In the genomic region with DNA sequence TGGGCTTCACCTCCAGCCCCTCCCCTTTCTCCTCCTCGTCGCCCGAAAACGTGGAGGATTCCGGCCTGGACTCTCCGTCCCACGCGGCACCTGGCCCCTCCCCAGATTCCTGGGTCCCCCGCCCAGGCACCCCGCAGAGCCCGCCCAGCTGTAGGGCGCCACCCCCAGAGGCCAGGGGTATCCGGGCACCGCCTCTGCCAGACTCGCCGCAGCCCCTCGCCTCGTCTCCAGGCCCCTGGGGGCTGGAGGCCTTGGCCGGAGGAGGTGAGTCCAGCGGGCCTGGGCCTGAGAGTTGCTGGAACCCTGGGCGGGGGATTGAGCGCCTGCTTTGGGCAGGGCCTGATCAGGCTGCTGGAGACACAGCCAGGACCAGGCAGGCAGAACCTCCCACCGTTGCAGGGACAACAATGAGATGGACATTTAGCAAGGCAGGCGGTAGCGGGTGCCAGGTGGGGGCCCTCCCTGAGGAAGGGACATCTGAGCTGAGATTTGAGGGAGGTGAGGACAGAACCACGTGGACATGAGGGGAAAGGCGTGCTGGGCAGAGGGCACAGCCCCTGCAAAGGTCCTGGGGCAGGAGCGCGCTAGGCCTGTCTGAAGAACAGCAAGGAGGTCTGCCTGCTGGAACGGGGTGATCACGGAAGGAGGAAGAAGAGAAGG, we compare ENCODE assay signal across 10 cellular contexts. TPM values are rescaled to one million over a fixed set of nuclear protein-coding genes. Genes with fewer than 3 reads are reported as not detected.
DNase-seq lines count a peak whose midpoint lies in the region; ATAC-seq, FAIRE-seq and TF ChIP-seq lines count a peak whose summit lies in the region.
"Had no signal": no experiment of that assay in that cellular context is flagged by ENCODE, and none has a peak within 500 bp of the region (broad histone marks: within the 10 kb centered on the region; RNA-seq: fewer than 3 reads in every experiment).

No MANE protein-coding gene starts in this region.

- no peaks in the 10 kb centered on the region for H3K27me3 Mint-ChIP-seq in T-helper 1 cell treated with Interleukin-12 subunit alpha and Interleukin-12 subunit beta and Interleukin-4 antibody, amounts not matched to agents 30 μg/mL and 1 μg/mL, for 36 hours (ENCODE audit: low read depth)

- in situ Hi-C loops in K562 (cut with MboI): no loop called here

- H3K9me3 Mint-ChIP-seq in T-helper 1 cell treated with Interleukin-12 subunit alpha and Interleukin-12 subunit beta and Interleukin-4 antibody, amounts not matched to agents 30 μg/mL and 1 μg/mL, for 36 hours: no peaks in the 10 kb centered on the region
- no peaks in the 10 kb centered on the region for H3K9me3 Mint-ChIP-seq in stimulated activated effector memory CD8-positive, alpha-beta T cell treated with anti-CD3 and anti-CD28 coated beads, Interleukin-12 subunit alpha, Interleukin-12 subunit beta, amount 100 ng/mL, for 72 hours

- no peak for TF ChIP-seq RAD21 in K562 (CRISPR knock-in tag; conservative IDR thresholded peaks at IDR 0.05 in 1 of 2, IDR thresholded peaks at IDR 0.05 in 1 of 2)

- H3K4me3 ChIP-seq in K562: no peak overlapping the region; the same call in 1 of the 2 replicates

- peak; percentile 53 for TF ChIP-seq POLR2A in K562 (conservative IDR thresholded peaks at IDR 0.05)

- POLR2A ChIA-PET in K562 (lab: Yijun Ruan, JAX): interaction anchor here (1.2 kb wide), 1 partner anchor 10 kb away, joined by 3 read pairs; no protein-coding TSS in a partner anchor

- no peaks in the 10 kb centered on the region for H3K27me3 ChIP-seq in K562 (ENCODE audit: control insufficient read depth in 2 of 2, insufficient read depth in 2 of 2, low read length in 2 of 2)

- intact Hi-C loops in K562 (cut with micrococcal nuclease): loop anchor here (1.0 kb wide), 1 partner anchor 64 kb away; no protein-coding TSS in a partner anchor

- H3K4me3 Mint-ChIP-seq in T-helper 1 cell treated with Interleukin-12 subunit alpha and Interleukin-12 subunit beta and Interleukin-4 antibody, amounts not matched to agents 30 μg/mL and 1 μg/mL, for 36 hours: no peak overlapping the region
- H3K4me3 Mint-ChIP-seq in stimulated activated effector memory CD8-positive, alpha-beta T cell treated with anti-CD3 and anti-CD28 coated beads, Interleukin-12 subunit alpha, Interleukin-12 subunit beta, amount 100 ng/mL, for 72 hours: no peak overlapping the region

- H3K4me1 Mint-ChIP-seq in T-helper 1 cell treated with Interleukin-12 subunit alpha and Interleukin-12 subunit beta and Interleukin-4 antibody, amounts not matched to agents 30 μg/mL and 1 μg/mL, for 36 hours (ENCODE audit: low read depth): peaks cover 2% of the 10 kb centered on the region
- H3K4me1 Mint-ChIP-seq in stimulated activated effector memory CD8-positive, alpha-beta T cell treated with anti-CD3 and anti-CD28 coated beads, Interleukin-12 subunit alpha, Interleukin-12 subunit beta, amount 100 ng/mL, for 72 hours: peaks cover 47% of the 10 kb centered on the region

- 57% methylated on average over 17 of the region's 31 CpGs for WGBS in K562 (ENCODE audit: insufficient coverage, low coverage, missing lambda C conversion rate)

- peak overlapping the region; percentile 49 for H3K27ac Mint-ChIP-seq in T-helper 1 cell treated with Interleukin-12 subunit alpha and Interleukin-12 subunit beta and Interleukin-4 antibody, amounts not matched to agents 30 μg/mL and 1 μg/mL, for 36 hours
- H3K27ac Mint-ChIP-seq in stimulated activated effector memory CD8-positive, alpha-beta T cell treated with anti-CD3 and anti-CD28 coated beads, Interleukin-12 subunit alpha, Interleukin-12 subunit beta, amount 100 ng/mL, for 72 hours: peak overlapping the region; percentile 66

- peaks cover 30% of the 10 kb centered on the region for H3K36me3 Mint-ChIP-seq in T-helper 1 cell treated with Interleukin-12 subunit alpha and Interleukin-12 subunit beta and Interleukin-4 antibody, amounts not matched to agents 30 μg/mL and 1 μg/mL, for 36 hours (ENCODE audit: low read depth)
- H3K36me3 Mint-ChIP-seq in stimulated activated effector memory CD8-positive, alpha-beta T cell treated with anti-CD3 and anti-CD28 coated beads, Interleukin-12 subunit alpha, Interleukin-12 subunit beta, amount 100 ng/mL, for 72 hours: peaks cover 76% of the 10 kb centered on the region

- FAIRE-seq in K562 (lab: Jason Lieb, UNC): no peak

- TF ChIP-seq CTCF in K562 (IDR thresholded peaks at IDR 0.05 in 2 of 3, conservative IDR thresholded peaks at IDR 0.05 in 1 of 3; ENCODE audit: insufficient read depth in 2 of 3, low read depth in 1 of 3, low read length in 3 of 3): no peak

- no peak for TF ChIP-seq EP300 in K562 (IDR thresholded peaks at IDR 0.05; ENCODE audit: low read length)

- BruUV-seq in K562 (replicated peaks; lab: Mats Ljungman, UMichigan): no TSS peak

- no peaks in the 10 kb centered on the region for H3K9me3 ChIP-seq in K562 (replicated peaks; ENCODE audit: control insufficient read depth, insufficient read depth, low read depth, low read length)

- DNase-seq in T-helper 1 cell: no peak
- peak in 2 of 4 experiments; percentile 78 to 80 for DNase-seq in K562 (ENCODE audit: extremely low read depth in 1 of 4, low spot score in 3 of 4)
- DNase-seq in iPS-NIHi7 (ENCODE audit: extremely low spot score): peak; percentile 44
- DNase-seq in stimulated activated effector memory CD8-positive, alpha-beta T cell treated with anti-CD3 and anti-CD28 coated beads, Interleukin-12 subunit alpha, Interleukin-12 subunit beta, amount 100 ng/mL, for 72 hours (ENCODE audit: low spot score in 2 of 2): no peak
- no peak for DNase-seq in ureter (ENCODE audit: low spot score)
- DNase-seq in activated gamma-delta T cell treated with Interleukin-2 at 50 U/mL for 16 hours: no peak
- DNase-seq: NCI-H510A had no signal

- H3K36me3 ChIP-seq in K562 (ENCODE audit: control insufficient read depth, insufficient read depth, low read length): peaks cover 54% of the 10 kb centered on the region; the same call in 2 of the 3 replicates

- H3K9ac ChIP-seq in K562 (ENCODE audit: insufficient read depth in 1 of 2, low read depth in 2 of 2, low read length in 2 of 2): peak overlapping the region in 1 of 2 experiments; percentile 86; a peak in 2 of 4 replicates

- H3K4me1 ChIP-seq in K562 (replicated peaks in 1 of 2; ENCODE audit: control insufficient read depth in 2 of 2, insufficient read depth in 2 of 2, low read length in 2 of 2): peaks cover 12 to 45% of the 10 kb centered on the region in 2 experiments

- H4K20me1 ChIP-seq in K562 (replicated peaks; ENCODE audit: control insufficient read depth, insufficient read depth, low read length): peaks cover 6% of the 10 kb centered on the region; the same call in 1 of the 2 replicates

- H3K9me1 ChIP-seq in K562 (ENCODE audit: control insufficient read depth, insufficient read depth, low read length): no peaks in the 10 kb centered on the region

- H2AFZ ChIP-seq in K562 (ENCODE audit: low read depth, low read length): peak overlapping the region; percentile 76

- peak overlapping the region; percentile 78 for H3K4me2 ChIP-seq in K562 (ENCODE audit: insufficient read depth, low read length)

- H3K79me2 ChIP-seq in K562 (ENCODE audit: control insufficient read depth, insufficient read depth, low read length): no peaks in the 10 kb centered on the region

- CTCF ChIA-PET in K562 (lab: Yijun Ruan, JAX; ENCODE audit: low intra/inter-chr PET ratio): no interaction called here

- ATAC-seq in K562: peak; percentile 44
- ATAC-seq in stimulated activated effector memory CD8-positive, alpha-beta T cell treated with anti-CD3 and anti-CD28 coated beads, Interleukin-12 subunit alpha, Interleukin-12 subunit beta, amount 100 ng/mL, for 72 hours: no peak
- no peak for ATAC-seq in GM18873 (IDR thresholded peaks at IDR 0.05; ENCODE audit: low FRiP score, unreplicated experiment)

- peak overlapping the region; percentile 35; the same call in 2 of the 3 replicates for H3K27ac ChIP-seq in K562 (ENCODE audit: extremely low read depth, low read depth, low read length)
- H3K27ac ChIP-seq: epithelial cell of prostate had no signal

RNA-seq across cellular contexts. Expression of gene B3GNT3, which starts 16.2 kb away (rescaled TPM):
- 0.30 TPM in 1 of 2 replicates, not detected in the other for total RNA-seq in K562 (2011; cell fraction: chromatin; rRNA removed; ENCODE audit: low replicate concordance)
- 0.13 and 0.33 TPM in 2 replicates for total RNA-seq in K562 (2011; cell fraction: nucleolus; rRNA removed)
- 0.29 TPM in 1 of 2 replicates, not detected in the other for total RNA-seq in K562 (2011; cell fraction: nucleoplasm; rRNA removed)
- total RNA-seq in K562 (2014; rRNA removed) (not detected in 2 replicates), K562 (2014; rRNA removed; fragmentation: Illumina TruSeq; extraction: Trizol) (not detected in 2 replicates), K562 (2015; rRNA removed; fragmentation: Illumina TruSeq; extraction: Trizol) (0.07 TPM in 1 of 2 replicates, not detected in the other), K562 (2021) (0.11 TPM in 1 of 2 replicates, not detected in the other), ureter (88.2 TPM)
- polyA plus RNA-seq in K562 (2011; rRNA removed) (0.03 and 0.06 TPM in 2 replicates), K562 (2014; fragmentation: Illumina TruSeq; extraction: Trizol) (0.08 TPM in 1 of 2 replicates, not detected in the other), K562 (2014; fragmentation: Nextera tagmentation; extraction: Ambion mirVana) (not detected), K562 (2014; rRNA removed) (not detected in 2 replicates)
- 0.04 and 0.18 TPM in 2 replicates for polyA plus RNA-seq in K562 (2011; cell fraction: cytosol; rRNA removed)
- polyA plus RNA-seq in K562 (2011; cell fraction: nucleus; rRNA removed): 0.28 TPM in 1 of 2 replicates, not detected in the other
- polyA plus RNA-seq in K562 (2012): 0.10 and 0.47 TPM in 2 replicates
- polyA minus RNA-seq in K562 (2011; rRNA and poly(A)+ RNA removed): 0.09 TPM in 1 of 2 replicates, not detected in the other
- not detected in 2 replicates for polyA minus RNA-seq in K562 (2011; cell fraction: cytosol; rRNA and poly(A)+ RNA removed)
- not detected in 2 replicates for polyA minus RNA-seq in K562 (2011; cell fraction: nucleus; rRNA and poly(A)+ RNA removed)

RNA-seq across cellular contexts. Expression of gene FCHO1, which starts 27.5 kb away (rescaled TPM):
- 225 and 536 TPM in 2 replicates for total RNA-seq in K562 (2011; cell fraction: chromatin; rRNA removed; ENCODE audit: low replicate concordance)
- 220 and 237 TPM in 2 replicates for total RNA-seq in K562 (2011; cell fraction: nucleolus; rRNA removed)
- total RNA-seq in K562 (2011; cell fraction: nucleoplasm; rRNA removed): 234 and 250 TPM in 2 replicates
- total RNA-seq in K562 (2014; rRNA removed) (25.4 and 33.0 TPM in 2 replicates), K562 (2014; rRNA removed; fragmentation: Illumina TruSeq; extraction: Trizol) (9.2 and 14.3 TPM in 2 replicates), K562 (2015; rRNA removed; fragmentation: Illumina TruSeq; extraction: Trizol) (18.1 and 18.3 TPM in 2 replicates), K562 (2021) (51.9 and 58.9 TPM in 2 replicates), ureter (4.8 TPM)
- polyA plus RNA-seq in K562 (2011; rRNA removed) (9.3 and 19.3 TPM in 2 replicates), K562 (2014; fragmentation: Illumina TruSeq; extraction: Trizol) (24.2 and 32.6 TPM in 2 replicates), K562 (2014; fragmentation: Nextera tagmentation; extraction: Ambion mirVana) (under 1 TPM; 0.21 to 0.67 TPM), K562 (2014; rRNA removed) (26.6 and 28.7 TPM in 2 replicates)
- 9.1 and 14.7 TPM in 2 replicates for polyA plus RNA-seq in K562 (2011; cell fraction: cytosol; rRNA removed)
- 80.2 and 106 TPM in 2 replicates for polyA plus RNA-seq in K562 (2011; cell fraction: nucleus; rRNA removed)
- polyA plus RNA-seq in K562 (2012): 31.6 and 56.4 TPM in 2 replicates
- polyA minus RNA-seq in K562 (2011; rRNA and poly(A)+ RNA removed): 45.3 and 55.3 TPM in 2 replicates
- polyA minus RNA-seq in K562 (2011; cell fraction: cytosol; rRNA and poly(A)+ RNA removed): 28.8 and 38.7 TPM in 2 replicates
- polyA minus RNA-seq in K562 (2011; cell fraction: nucleus; rRNA and poly(A)+ RNA removed): 95.9 and 141 TPM in 2 replicates

RNA-seq across cellular contexts. Expression of gene INSL3, which starts 42.6 kb away (rescaled TPM):
- not detected in 2 replicates for total RNA-seq in K562 (2011; cell fraction: chromatin; rRNA removed; ENCODE audit: low replicate concordance)
- total RNA-seq in K562 (2011; cell fraction: nucleolus; rRNA removed): not detected in 2 replicates
- total RNA-seq in K562 (2011; cell fraction: nucleoplasm; rRNA removed): not detected in 2 replicates
- total RNA-seq in K562 (2014; rRNA removed): not detected in 2 replicates
- total RNA-seq in K562 (2014; rRNA removed; fragmentation: Illumina TruSeq; extraction: Trizol): not detected in 2 replicates
- total RNA-seq in K562 (2015; rRNA removed; fragmentation: Illumina TruSeq; extraction: Trizol): not detected in 2 replicates
- total RNA-seq in K562 (2021): not detected in 2 replicates
- not detected in 2 replicates for polyA plus RNA-seq in K562 (2011; rRNA removed)
- not detected in 2 replicates for polyA plus RNA-seq in K562 (2011; cell fraction: cytosol; rRNA removed)
- polyA plus RNA-seq in K562 (2011; cell fraction: nucleus; rRNA removed): not detected in 2 replicates
- polyA plus RNA-seq in K562 (2012): not detected in 2 replicates
- polyA plus RNA-seq in K562 (2014; fragmentation: Illumina TruSeq; extraction: Trizol): not detected in 2 replicates
- not detected for polyA plus RNA-seq in K562 (2014; fragmentation: Nextera tagmentation; extraction: Ambion mirVana)
- polyA plus RNA-seq in K562 (2014; rRNA removed): not detected in 2 replicates
- polyA minus RNA-seq in K562 (2011; rRNA and poly(A)+ RNA removed): not detected in 2 replicates
- not detected in 2 replicates for polyA minus RNA-seq in K562 (2011; cell fraction: cytosol; rRNA and poly(A)+ RNA removed)
- not detected in 2 replicates for polyA minus RNA-seq in K562 (2011; cell fraction: nucleus; rRNA and poly(A)+ RNA removed)
- total RNA-seq in ureter: not detected

RNA-seq across cellular contexts. Expression of gene MAP1S, which starts 59.5 kb away (rescaled TPM):
- 19.7 and 56.1 TPM in 2 replicates for total RNA-seq in K562 (2011; cell fraction: chromatin; rRNA removed; ENCODE audit: low replicate concordance)
- total RNA-seq in K562 (2011; cell fraction: nucleolus; rRNA removed): 33.4 and 40.5 TPM in 2 replicates
- 34.0 and 46.6 TPM in 2 replicates for total RNA-seq in K562 (2011; cell fraction: nucleoplasm; rRNA removed)
- total RNA-seq in K562 (2014; rRNA removed): 23.0 and 36.9 TPM in 2 replicates
- total RNA-seq in K562 (2014; rRNA removed; fragmentation: Illumina TruSeq; extraction: Trizol): 3.0 and 5.3 TPM in 2 replicates
- total RNA-seq in K562 (2015; rRNA removed; fragmentation: Illumina TruSeq; extraction: Trizol): 9.5 and 11.0 TPM in 2 replicates
- 79.8 and 81.0 TPM in 2 replicates for total RNA-seq in K562 (2021)
- 5.9 and 18.2 TPM in 2 replicates for polyA plus RNA-seq in K562 (2011; rRNA removed)
- polyA plus RNA-seq in K562 (2011; cell fraction: cytosol; rRNA removed): 11.0 and 28.6 TPM in 2 replicates
- 17.9 and 37.4 TPM in 2 replicates for polyA plus RNA-seq in K562 (2011; cell fraction: nucleus; rRNA removed)
- polyA plus RNA-seq in K562 (2012): 85.3 and 93.8 TPM in 2 replicates
- polyA plus RNA-seq in K562 (2014; fragmentation: Illumina TruSeq; extraction: Trizol): 33.0 and 48.4 TPM in 2 replicates
- 1 to 10 TPM; 2.0 to 3.0 TPM for polyA plus RNA-seq in K562 (2014; fragmentation: Nextera tagmentation; extraction: Ambion mirVana)
- 12.2 and 13.9 TPM in 2 replicates for polyA plus RNA-seq in K562 (2014; rRNA removed)
- polyA minus RNA-seq in K562 (2011; rRNA and poly(A)+ RNA removed): 12.8 and 15.3 TPM in 2 replicates
- 65.8 and 95.4 TPM in 2 replicates for polyA minus RNA-seq in K562 (2011; cell fraction: cytosol; rRNA and poly(A)+ RNA removed)
- polyA minus RNA-seq in K562 (2011; cell fraction: nucleus; rRNA and poly(A)+ RNA removed): 15.6 and 19.3 TPM in 2 replicates
- 61.6 TPM for total RNA-seq in ureter

Comparison
In these comparisons a context has a peak if more than half of its experiments do, and no peak if none do; other contexts are left out.
1. RNA of gene B3GNT3, which starts 16.2 kb away (total RNA-seq): 88.2 TPM in ureter (single experiment); 0.07 to 0.33 TPM in K562; every median in the first group is over 10 times any median in the second.